21 cellular contexts compared by ENCODE assay signal in genomic region chr12:27644446-27644845, GRCh38. TPM values are rescaled to one million over a fixed set of nuclear protein-coding genes. Genes with fewer than 3 reads are reported as not detected.
A peak's percentile ranks its signal among the peaks of the same experiment; 100 is the strongest.
DNase-seq lines count a peak whose midpoint lies in the region; ATAC-seq and TF ChIP-seq lines count a peak whose summit lies in the region.
"Had no signal": no experiment of that assay in that cellular context is flagged by ENCODE, and none has a peak within 500 bp of the region (broad histone marks: within the 10 kb centered on the region; RNA-seq: fewer than 3 reads in every experiment).

No MANE protein-coding gene starts in this region.

- H2BK120ac ChIP-seq in IMR-90 (ENCODE audit: low read depth, low read length) = no peak overlapping the region

- POLR2A ChIA-PET in A673 (lab: Charles Lee; ENCODE audit: low non-redundant PET) (no interaction called here), IMR-90 (lab: Charles Lee; ENCODE audit: unreplicated experiment) (no interaction called here)
- POLR2A ChIA-PET in CD4-positive, alpha-beta memory T cell (lab: Charles Lee; ENCODE audit: partially characterized antibody) = no interaction called here

- dilution Hi-C loops in IMR-90 (cut with HindIII; ENCODE audit: low sequenced_read_pairs, unreplicated experiment) = no loop called here

- peaks cover 12% of the 10 kb centered on the region for H3K4me1 ChIP-seq in A673 (ENCODE audit: insufficient read depth, low read length, poor library complexity, severe bottlenecking)
- peaks cover 8% of the 10 kb centered on the region for H3K4me1 ChIP-seq in IMR-90 (ENCODE audit: control insufficient read depth, insufficient read depth, low read length)
- H3K4me1 ChIP-seq in ascending aorta = peaks cover 0 to 37% of the 10 kb centered on the region in 2 donors
- H3K4me1 ChIP-seq in CD4-positive, alpha-beta memory T cell (ENCODE audit: insufficient read depth, low read length) = no peaks in the 10 kb centered on the region

- no peak overlapping the region for H3K23ac ChIP-seq in IMR-90 (ENCODE audit: low read depth, low read length)

- TF ChIP-seq POLR2A in IMR-90 (IDR thresholded peaks at IDR 0.05; ENCODE audit: low read depth, low read length) = no peak

- no peak for ATAC-seq in IMR-90 (ENCODE audit: low read depth)
- ATAC-seq in HG03039 (IDR thresholded peaks at IDR 0.05; ENCODE audit: unreplicated experiment) = no peak
- ATAC-seq: HCT116 had no signal

- no peak overlapping the region for H4K5ac ChIP-seq in IMR-90 (ENCODE audit: low read depth, low read length)

- H2BK5ac ChIP-seq in IMR-90 (ENCODE audit: low read depth, low read length, poor library complexity, severe bottlenecking) = no peak overlapping the region

- H3K56ac ChIP-seq in IMR-90 (ENCODE audit: extremely low read depth, insufficient read depth, low read length) = no peak overlapping the region

- H3K79me1 ChIP-seq in IMR-90 (ENCODE audit: low read depth in 1 of 2, low read length in 2 of 2) = peaks cover 14 to 30% of the 10 kb centered on the region in 2 experiments; a peak in 3 of 4 replicates

- no peak overlapping the region for H2AK9ac ChIP-seq in IMR-90 (replicated peaks; ENCODE audit: low read depth, low read length, poor library complexity)

- in situ Hi-C loops in IMR-90 (cut with MboI; ENCODE audit: low sequenced_read_pairs) = no loop called here

- H2AK5ac ChIP-seq in IMR-90 (ENCODE audit: low read depth, low read length) = no peak overlapping the region

- H3K36me3 Mint-ChIP-seq in CD4-positive, alpha-beta memory T cell = no peaks in the 10 kb centered on the region
- H3K36me3 Mint-ChIP-seq: activated naive CD8-positive, alpha-beta T cell treated with anti-CD3 and anti-CD28 coated beads for 36 hours had no signal

- H3K9me1 ChIP-seq in IMR-90 (ENCODE audit: insufficient read depth, low read length) = no peaks in the 10 kb centered on the region

- H3K27ac ChIP-seq in A673 (ENCODE audit: low read depth, low read length, poor library complexity, severe bottlenecking) = no peak overlapping the region
- no peak overlapping the region for H3K27ac ChIP-seq in IMR-90 (ENCODE audit: insufficient read depth, low read length)
- peak overlapping the region; percentile 43 to 44 for H3K27ac ChIP-seq in ascending aorta
- H3K27ac ChIP-seq in CD4-positive, alpha-beta memory T cell (ENCODE audit: low read depth, low read length) = no peak overlapping the region
- H3K27ac ChIP-seq: HL-60, skin epidermis had no signal

- TF ChIP-seq CTCF in A673 (conservative IDR thresholded peaks at IDR 0.05; ENCODE audit: low read depth, low read length) = no peak
- no peak for TF ChIP-seq CTCF in IMR-90 (conservative IDR thresholded peaks at IDR 0.05; ENCODE audit: low read depth, low read length)
- no peak for TF ChIP-seq CTCF in ascending aorta (IDR thresholded peaks at IDR 0.05)

- BruUV-seq in A673 (replicated peaks; lab: Mats Ljungman, UMichigan) = no TSS peak
- no TSS peak for BruUV-seq in IMR-90 (replicated peaks; lab: Mats Ljungman, UMichigan)

- H3K27ac Mint-ChIP-seq in CD4-positive, alpha-beta memory T cell = no peak overlapping the region
- H3K27ac Mint-ChIP-seq: activated naive CD8-positive, alpha-beta T cell treated with anti-CD3 and anti-CD28 coated beads for 36 hours had no signal

- WGBS in IMR-90 (ENCODE audit: extremely low coverage in 2 of 2, insufficient read length in 1 of 2), 2 experiments = no CpG with 5 or more reads among the region's 2 CpGs

- H3K18ac ChIP-seq in IMR-90 (ENCODE audit: low read depth, low read length) = no peak overlapping the region

- peak; percentile 59 for DNase-seq in A673 (ENCODE audit: low spot score)
- peak; percentile 60 for DNase-seq in IMR-90
- DNase-seq in ascending aorta (ENCODE audit: low spot score in 2 of 2) = no peak
- DNase-seq in fibroblast of the conjunctiva (ENCODE audit: low read depth) = peak; percentile 45
- no peak for DNase-seq in NCI-H1048 (lab: John Stamatoyannopoulos, UW)
- no peak for DNase-seq in CD4-positive, alpha-beta memory T cell
- DNase-seq in activated gamma-delta T cell treated with Interleukin-2 at 50 U/mL for 16 hours = no peak
- DNase-seq: activated CD4-positive, alpha-beta T cell treated with anti-CD3 and anti-CD28 coated beads for 48 hours; activated naive CD8-positive, alpha-beta T cell treated with anti-CD3 and anti-CD28 coated beads for 36 hours; cortex of kidney; foreskin melanocyte; Karpas-422; mesendoderm; NCI-H2171; SIG-M5; stimulated activated naive CD4-positive, alpha-beta T cell treated with Interleukin-2 at 50 U/mL for 16 hours; T-helper 9 cell had no signal

- no peak overlapping the region for H2BK15ac ChIP-seq in IMR-90 (ENCODE audit: low read depth, low read length)

- H4K20me1 ChIP-seq in IMR-90 (ENCODE audit: insufficient read depth, low read length) = no peaks in the 10 kb centered on the region

- no peaks in the 10 kb centered on the region for H3K27me3 Mint-ChIP-seq in CD4-positive, alpha-beta memory T cell
- H3K27me3 Mint-ChIP-seq: activated naive CD8-positive, alpha-beta T cell treated with anti-CD3 and anti-CD28 coated beads for 36 hours had no signal

- no peak overlapping the region for H3K4me3 Mint-ChIP-seq in CD4-positive, alpha-beta memory T cell
- H3K4me3 Mint-ChIP-seq: activated naive CD8-positive, alpha-beta T cell treated with anti-CD3 and anti-CD28 coated beads for 36 hours had no signal

- no peak overlapping the region for H3K4ac ChIP-seq in IMR-90 (ENCODE audit: low read depth, low read length)

- TF ChIP-seq RAD21 in IMR-90 (IDR thresholded peaks at IDR 0.05; ENCODE audit: low read length) = no peak

- H3K9me3 ChIP-seq in A673 (ENCODE audit: low read depth, low read length, poor library complexity, severe bottlenecking) (no peaks in the 10 kb centered on the region), IMR-90 (ENCODE audit: control insufficient read depth, insufficient read depth, low read length) (no peaks in the 10 kb centered on the region), ascending aorta (no peaks in the 10 kb centered on the region)
- H3K9me3 ChIP-seq in CD4-positive, alpha-beta memory T cell (ENCODE audit: control insufficient read depth in 1 of 2, low read length in 2 of 2) = no peaks in the 10 kb centered on the region

- no peaks in the 10 kb centered on the region for H3K4me1 Mint-ChIP-seq in CD4-positive, alpha-beta memory T cell
- H3K4me1 Mint-ChIP-seq: activated naive CD8-positive, alpha-beta T cell treated with anti-CD3 and anti-CD28 coated beads for 36 hours had no signal

- no peak overlapping the region for H3K9ac ChIP-seq in IMR-90 (ENCODE audit: low read depth, low read length)

- no peak overlapping the region for H3K4me2 ChIP-seq in IMR-90 (ENCODE audit: low read depth, low read length)

- CTCF ChIA-PET in A673 (lab: Charles Lee) = no interaction called here
- CTCF ChIA-PET in IMR-90 (lab: Yijun Ruan, JAX) = no interaction called here
- CTCF ChIA-PET in CD4-positive, alpha-beta memory T cell (lab: Charles Lee; ENCODE audit: partially characterized antibody) = no interaction called here

- no peaks in the 10 kb centered on the region for H3K36me3 ChIP-seq in A673 (ENCODE audit: insufficient read depth, low read length, poor library complexity, severe bottlenecking)
- 0 out of 2 replicates have a peak, but pooled peaks cover 1% of the 10 kb centered on the region for H3K36me3 ChIP-seq in IMR-90 (ENCODE audit: control insufficient read depth, insufficient read depth, low read length)
- H3K36me3 ChIP-seq in ascending aorta = peaks cover under 1 to 8% of the 10 kb centered on the region in 2 donors
- H3K36me3 ChIP-seq in CD4-positive, alpha-beta memory T cell (ENCODE audit: insufficient read depth, low read length) = no peaks in the 10 kb centered on the region

- H3K14ac ChIP-seq in IMR-90 (replicated peaks; ENCODE audit: low read depth, low read length) = no peak overlapping the region

- intact Hi-C loops in A673 (cut with micrococcal nuclease; ENCODE audit: unreplicated experiment) = no loop called here
- intact Hi-C loops in IMR-90 (cut with micrococcal nuclease) = no loop called here
- intact Hi-C loops in ascending aorta (cut with DNase I) = no loop called here
- intact Hi-C loops in CD4-positive, alpha-beta memory T cell (cut with micrococcal nuclease) = no loop called here

- no peaks in the 10 kb centered on the region for H3K9me3 Mint-ChIP-seq in CD4-positive, alpha-beta memory T cell
- H3K9me3 Mint-ChIP-seq: activated naive CD8-positive, alpha-beta T cell treated with anti-CD3 and anti-CD28 coated beads for 36 hours had no signal

- H3K27me3 ChIP-seq in A673 (replicated peaks; ENCODE audit: insufficient read depth, low read depth, low read length, poor library complexity) = no peaks in the 10 kb centered on the region
- H3K27me3 ChIP-seq in IMR-90 (ENCODE audit: control insufficient read depth, insufficient read depth, low read length) = no peaks in the 10 kb centered on the region
- H3K27me3 ChIP-seq in ascending aorta = no peaks in the 10 kb centered on the region
- no peaks in the 10 kb centered on the region for H3K27me3 ChIP-seq in CD4-positive, alpha-beta memory T cell (ENCODE audit: insufficient read depth, low read length)

- H2AFZ ChIP-seq in IMR-90 (replicated peaks; ENCODE audit: low read length, poor library complexity) = no peak overlapping the region

- H3K4me3 ChIP-seq in A673 (ENCODE audit: low read depth, low read length, poor library complexity, severe bottlenecking) = no peak overlapping the region
- no peak overlapping the region for H3K4me3 ChIP-seq in IMR-90 (ENCODE audit: insufficient read depth, low read depth, low read length)
- no peak overlapping the region for H3K4me3 ChIP-seq in ascending aorta
- H3K4me3 ChIP-seq in CD4-positive, alpha-beta memory T cell (ENCODE audit: low read length in 2 of 2) = no peak overlapping the region
- H3K4me3 ChIP-seq: skin epidermis had no signal

- no peak overlapping the region for H4K8ac ChIP-seq in IMR-90 (ENCODE audit: low read depth in 2 of 2, low read length in 2 of 2)

- no peak overlapping the region for H2BK20ac ChIP-seq in IMR-90 (ENCODE audit: low read depth, low read length)

- no peak overlapping the region for H4K91ac ChIP-seq in IMR-90 (ENCODE audit: insufficient read depth, low read depth, low read length)

TF ChIP-seq in IMR-90, 13 proteins besides CTCF, POLR2A, EP300 and RAD21 (continues in another document):
- TF ChIP-seq FOS (IDR thresholded peaks at IDR 0.05; ENCODE audit: low read depth, low read length) = no peak
- no peak for TF ChIP-seq MAFK (IDR thresholded peaks at IDR 0.05; ENCODE audit: low read depth, low read length)
- no peak for TF ChIP-seq MXI1 (IDR thresholded peaks at IDR 0.05; ENCODE audit: borderline replicate concordance, low read depth, low read length)
- no peak for TF ChIP-seq NFE2L2 (IDR thresholded peaks at IDR 0.05; ENCODE audit: low read depth, low read length)
- TF ChIP-seq RFX5 (IDR thresholded peaks at IDR 0.05; ENCODE audit: low read depth, low read length) = no peak
- TF ChIP-seq SMC3 (IDR thresholded peaks at IDR 0.05; ENCODE audit: low read depth, low read length) = no peak

RNA-seq across cellular contexts. Expression of gene REP15, which starts 51.8 kb away (rescaled TPM):
- total RNA-seq in A673 (2021) (1.1 and 1.5 TPM in 2 replicates), IMR-90 (2012; rRNA removed) (2.2 and 2.5 TPM in 2 replicates), ascending aorta (not detected)
- polyA plus RNA-seq in IMR-90 (2012; rRNA removed) = 0.48 and 0.75 TPM in 2 replicates
- 0.13 and 0.17 TPM in 2 replicates for polyA plus RNA-seq in IMR-90 (2012; cell fraction: cytosol; rRNA removed)
- polyA plus RNA-seq in IMR-90 (2012; cell fraction: nucleus; rRNA removed; ENCODE audit: low replicate concordance) = 0.21 and 1.1 TPM in 2 replicates
- total RNA-seq in CD4-positive, alpha-beta memory T cell = not detected
- under 1 TPM in 1 of 2 donors, not detected in 1; 0.47 TPM for polyA plus RNA-seq in CD4-positive, alpha-beta memory T cell

Comparison
In these comparisons a context has a peak if more than half of its experiments do, and no peak if none do; other contexts are left out.
1. DNase-seq: peak in A673 (single experiment), IMR-90 (single experiment) and fibroblast of the conjunctiva (single experiment); none in ascending aorta (0 of 2), NCI-H1048 (single experiment), CD4-positive, alpha-beta memory T cell (0 of 5) and activated gamma-delta T cell treated with Interleukin-2 at 50 U/mL for 16 hours (single experiment).
2. H3K27ac ChIP-seq: peak in ascending aorta (2 of 2); none in A673 (single experiment), IMR-90 (single experiment) and CD4-positive, alpha-beta memory T cell (single experiment).